ENCODE assay signal across 9 cellular contexts in genomic region chr3:132416807-132417694, GRCh38. TPM values are rescaled to one million over a fixed set of nuclear protein-coding genes. Genes with fewer than 3 reads are reported as not detected.
A peak's percentile ranks its signal among the peaks of the same experiment; 100 is the strongest.
DNase-seq lines count a peak whose midpoint lies in the region; ATAC-seq, FAIRE-seq and TF ChIP-seq lines count a peak whose summit lies in the region.
"Had no signal": no experiment of that assay in that cellular context is flagged by ENCODE, and none has a peak within 500 bp of the region (broad histone marks: within the 10 kb centered on the region; RNA-seq: fewer than 3 reads in every experiment).

Gene DNAJC13, plus strand, starts transcription at chr3:132417502. Its CDS starts 17,049 bp downstream, at chr3:132434551.

- no peaks in the 10 kb centered on the region for H3K27me3 ChIP-seq in keratinocyte (ENCODE audit: control insufficient read depth, extremely low read depth, insufficient read depth, low read length)

- H3K9me1 ChIP-seq in keratinocyte (ENCODE audit: control insufficient read depth, extremely low read depth, insufficient read depth, low read length) = no peaks in the 10 kb centered on the region

- H4K20me1 ChIP-seq in keratinocyte (ENCODE audit: control insufficient read depth, extremely low read depth, insufficient read depth, low read length) = no peaks in the 10 kb centered on the region

- H3K79me2 ChIP-seq in keratinocyte (ENCODE audit: control insufficient read depth, insufficient read depth, low read length) = peaks cover 43% of the 10 kb centered on the region

- dilution Hi-C loops in keratinocyte (cut with MboI; ENCODE audit: extremely low pct_ligation_motif_present, low sequenced_read_pairs) = no loop called here

- ATAC-seq in HG03378 (IDR thresholded peaks at IDR 0.05; ENCODE audit: unreplicated experiment) = peak; percentile 78

- H3K4me1 ChIP-seq in keratinocyte (ENCODE audit: control insufficient read depth, extremely low read depth, insufficient read depth, low read length) = peaks cover 8% of the 10 kb centered on the region

- H3K4me3 ChIP-seq in keratinocyte (ENCODE audit: control insufficient read depth in 2 of 3, extremely low read depth in 1 of 3, insufficient read depth in 2 of 3, low read depth in 1 of 3, low read length in 3 of 3) = peak within 1 kb of the TSS; percentile 93 to 100 (median 99)

- no peaks in the 10 kb centered on the region for H3K9me3 ChIP-seq in keratinocyte (ENCODE audit: control insufficient read depth, low read depth, low read length)

- H3K9ac ChIP-seq in keratinocyte (ENCODE audit: control insufficient read depth, extremely low read depth, insufficient read depth, low read length) = peak within 1 kb of the TSS; percentile 98

- H3K36me3 ChIP-seq in keratinocyte (ENCODE audit: control insufficient read depth in 2 of 2, extremely low read depth in 1 of 2, insufficient read depth in 2 of 2, low read length in 2 of 2) = peaks cover 0 to 4% of the 10 kb centered on the region in 2 experiments

- peak within 1 kb of the TSS; percentile 95 for H2AFZ ChIP-seq in keratinocyte (ENCODE audit: control insufficient read depth, low read length)

- H3K27ac ChIP-seq in keratinocyte (ENCODE audit: control insufficient read depth, insufficient read depth, low read length) = peak within 1 kb of the TSS; percentile 94

- DNase-seq in AML-193 (lab: John Stamatoyannopoulos, UW) (peak; percentile 99), NCI-H446 treated with DMSO at 0.1 percent for 48 hours (lab: John Stamatoyannopoulos, UW) (peak; percentile 89), cerebellar nuclear complex (lab: John Stamatoyannopoulos, UW) (peak; percentile 19 to 50), keratinocyte (ENCODE audit: low read depth, low spot score) (no peak)
- DNase-seq in activated CD4-positive, CD25-positive, alpha-beta regulatory T cell treated with anti-CD3 and anti-CD28 coated beads, Interleukin-2, amount 50 U/mL, for 72 hours = peak; percentile 89
- DNase-seq in stimulated activated CD4-positive, alpha-beta T cell treated with anti-CD3 and anti-CD28 coated beads, Interleukin-12 subunit alpha, Interleukin-12 subunit beta, amount 100 ng/mL, for 48 hours (ENCODE audit: low read depth in 2 of 3, low spot score in 1 of 3) = peak; percentile 78 to 87 (median 84)

- TF ChIP-seq CTCF in keratinocyte (optimal IDR thresholded peaks at IDR 0.05 in 1 of 3, IDR thresholded peaks at IDR 0.05 in 1 of 3, conservative IDR thresholded peaks at IDR 0.05 in 1 of 3; ENCODE audit: extremely low read depth in 1 of 3, insufficient read depth in 2 of 3, low read length in 3 of 3) = no peak

- TF ChIP-seq POLR2A in GM19099 (IDR thresholded peaks at IDR 0.05; ENCODE audit: extremely low read depth, insufficient read length, low read depth) = peak; percentile 73

- H3K4me2 ChIP-seq in keratinocyte (ENCODE audit: control insufficient read depth, extremely low read depth, insufficient read depth, low read depth, low read length) = peak within 1 kb of the TSS; percentile 92

- peak; percentile 59 for FAIRE-seq in keratinocyte (lab: Jason Lieb, UNC)
- FAIRE-seq: colon had no signal

RNA-seq across cellular contexts. Expression of gene DNAJC13, which starts in this region (rescaled TPM):
- polyA plus RNA-seq in keratinocyte = 18.4 to 24.3 TPM (median 19.0 TPM) in 3 replicates
- 12.3 TPM for polyA plus RNA-seq in keratinocyte (2011; ENCODE audit: low read depth)
- 11.0 and 20.7 TPM in 2 replicates for polyA plus RNA-seq in keratinocyte (2011; cell fraction: cytosol; rRNA removed)
- polyA plus RNA-seq in keratinocyte (2011; cell fraction: nucleus; rRNA removed) = 26.1 and 31.9 TPM in 2 replicates
- polyA plus RNA-seq in keratinocyte (2012; ENCODE audit: low replicate concordance) = 7.3 and 17.1 TPM in 2 replicates
- 11.0 to 49.9 TPM (median 25.7 TPM) in 3 replicates for polyA minus RNA-seq in keratinocyte
- 27.6 TPM for polyA minus RNA-seq in keratinocyte (2011; cell fraction: cytosol; rRNA and poly(A)+ RNA removed)
- 52.0 and 84.2 TPM in 2 replicates for polyA minus RNA-seq in keratinocyte (2011; cell fraction: nucleus; rRNA and poly(A)+ RNA removed)
